24 cellular contexts compared by ENCODE assay signal in genomic region chr17:66517336-66518009, GRCh38.
DNase-seq lines count a peak whose midpoint lies in the region; ATAC-seq, FAIRE-seq and TF ChIP-seq lines count a peak whose summit lies in the region.
"Had no signal": no experiment of that assay in that cellular context is flagged by ENCODE, and none has a peak within 500 bp of the region (broad histone marks: within the 10 kb centered on the region; RNA-seq: fewer than 3 reads in every experiment).

No MANE protein-coding gene starts in this region.

- in situ Hi-C loops in HepG2 (cut with HindIII; ENCODE audit: extremely low pct_ligation_motif_present, low pct_unique_long_range_greater_than_20kb), result no loop called here

- H3K4me2 ChIP-seq in HepG2 (ENCODE audit: low read depth, low read length) (no peak overlapping the region), SU-DHL-6 (ENCODE audit: low read depth, low read length, poor library complexity, severe bottlenecking) (no peak overlapping the region)
- H3K4me2 ChIP-seq: neural progenitor cell had no signal

- H3K4me3 Mint-ChIP-seq in brain, result peak overlapping the region in 2 of 5 experiments; percentile 15 to 24
- peak overlapping the region; percentile 39 to 52 for H3K4me3 Mint-ChIP-seq in stimulated activated naive CD8-positive, alpha-beta T cell treated with anti-CD3 and anti-CD28 coated beads, Interleukin-15, amount 100 ng/mL, for 72 hours
- H3K4me3 Mint-ChIP-seq: CD8-positive, alpha-beta memory T cell; IgD-negative memory B cell; mesothelial cell of epicardium; neural progenitor cell had no signal

- POLR2A ChIA-PET in HepG2 (lab: Yijun Ruan, JAX), result no interaction called here

- TF ChIP-seq CTCF in liver (IDR thresholded peaks at IDR 0.05; ENCODE audit: low read depth, low read length, missing input control) (no peak), HepG2 (CRISPR knock-in tag; IDR thresholded peaks at IDR 0.05) (no peak), SU-DHL-6 (IDR thresholded peaks at IDR 0.05; ENCODE audit: insufficient read depth, low read length, poor library complexity, severe bottlenecking) (no peak), brain (conservative IDR thresholded peaks at IDR 0.05) (no peak)

- peaks cover 0 to 2% (median 0%) of the 10 kb centered on the region in 4 donors for H3K36me3 ChIP-seq in liver (ENCODE audit: control insufficient read depth in 4 of 4, insufficient read depth in 3 of 4, low read depth in 1 of 4, low read length in 3 of 4)
- H3K36me3 ChIP-seq in HepG2 (replicated peaks in 1 of 2; ENCODE audit: control insufficient read depth in 1 of 2, insufficient read depth in 2 of 2, low read length in 2 of 2), result peaks cover 0 to 2% of the 10 kb centered on the region in 2 experiments; a peak in 4 of 5 replicates
- H3K36me3 ChIP-seq in SU-DHL-6 (ENCODE audit: low read length), result peaks cover 7% of the 10 kb centered on the region
- H3K36me3 ChIP-seq: neural progenitor cell, upper lobe of right lung had no signal

- TF ChIP-seq POLR2A in HepG2 (IDR thresholded peaks at IDR 0.05; ENCODE audit: insufficient read depth in 1 of 2, low read depth in 2 of 2, low read length in 2 of 2), result no peak

- H3K27me3 ChIP-seq in liver (ENCODE audit: control insufficient read depth in 4 of 4, insufficient read depth in 4 of 4, low read length in 3 of 4) (no peaks in the 10 kb centered on the region), HepG2 (ENCODE audit: control insufficient read depth in 1 of 2, insufficient read depth in 2 of 2, low read length in 2 of 2) (no peaks in the 10 kb centered on the region), SU-DHL-6 (ENCODE audit: low read length) (no peaks in the 10 kb centered on the region)
- H3K27me3 ChIP-seq: neural progenitor cell, upper lobe of right lung had no signal

- CTCF ChIA-PET in HepG2 (lab: Yijun Ruan, JAX; ENCODE audit: low intra/inter-chr PET ratio, low total read pairs), result no interaction called here

- no TSS peak for BruUV-seq in HepG2 (replicated peaks; lab: Mats Ljungman, UMichigan)

- H2AFZ ChIP-seq in HepG2 (ENCODE audit: low read length), result no peak overlapping the region
- H2AFZ ChIP-seq in SU-DHL-6 (ENCODE audit: low read depth, low read length, severe bottlenecking), result no peak overlapping the region
- H2AFZ ChIP-seq: neural progenitor cell had no signal

- peaks cover 2 to 12% (median 6%) of the 10 kb centered on the region in 4 donors for H3K4me1 ChIP-seq in liver (ENCODE audit: control insufficient read depth in 4 of 4, insufficient read depth in 4 of 4, low read length in 3 of 4)
- H3K4me1 ChIP-seq in HepG2 (ENCODE audit: insufficient read depth, low read length), result 0 out of 2 replicates have a peak, but pooled peaks cover 7% of the 10 kb centered on the region
- H3K4me1 ChIP-seq: neural progenitor cell, upper lobe of right lung had no signal

- H3K36me3 Mint-ChIP-seq in brain, result no peaks in the 10 kb centered on the region
- H3K36me3 Mint-ChIP-seq: IgD-negative memory B cell, neural progenitor cell had no signal

- no peak for FAIRE-seq in HepG2 (lab: Jason Lieb, UNC)
- FAIRE-seq: colon, endometrium, small intestine had no signal

- H3K9me3 ChIP-seq in liver (ENCODE audit: control insufficient read depth in 4 of 4, low read length in 3 of 4) (no peaks in the 10 kb centered on the region), HepG2 (ENCODE audit: low read length) (no peaks in the 10 kb centered on the region), SU-DHL-6 (ENCODE audit: insufficient read depth, low read length) (no peaks in the 10 kb centered on the region)
- H3K9me3 ChIP-seq: upper lobe of right lung had no signal

- H3K27me3 Mint-ChIP-seq in brain, result no peaks in the 10 kb centered on the region
- no peaks in the 10 kb centered on the region for H3K27me3 Mint-ChIP-seq in stimulated activated naive CD8-positive, alpha-beta T cell treated with anti-CD3 and anti-CD28 coated beads, Interleukin-15, amount 100 ng/mL, for 72 hours
- H3K27me3 Mint-ChIP-seq: CD8-positive, alpha-beta memory T cell had no signal

- H3K27ac ChIP-seq in liver (ENCODE audit: low read depth in 1 of 2, low read length in 2 of 2) (peak overlapping the region in 1 of 2 donors; percentile 13), HepG2 (ENCODE audit: extremely low read length, insufficient read depth, low read length) (no peak overlapping the region), SU-DHL-6 (ENCODE audit: low read depth, low read length) (peak overlapping the region; percentile 6; the same call in 1 of the 2 replicates)
- H3K27ac ChIP-seq: neural progenitor cell, upper lobe of right lung had no signal

- intact Hi-C loops in HepG2 (cut with micrococcal nuclease; ENCODE audit: unreplicated experiment), result no loop called here

- H3F3A ChIP-seq in SU-DHL-6 (ENCODE audit: insufficient read depth), result no peaks in the 10 kb centered on the region; the same call in 1 of the 2 replicates

- H3K27ac Mint-ChIP-seq in brain, result peak overlapping the region in 4 of 5 experiments; percentile 20 to 98 (median 79)
- H3K27ac Mint-ChIP-seq in stimulated activated naive CD8-positive, alpha-beta T cell treated with anti-CD3 and anti-CD28 coated beads, Interleukin-15, amount 100 ng/mL, for 72 hours, result peak overlapping the region; percentile 68 to 88
- H3K27ac Mint-ChIP-seq: mesothelial cell of epicardium, neural progenitor cell had no signal

- TF ChIP-seq RAD21 in liver (IDR thresholded peaks at IDR 0.05) (no peak), HepG2 (CRISPR knock-in tag; IDR thresholded peaks at IDR 0.05) (no peak)

- DNase-seq in HepG2 (ENCODE audit: low spot score) (no peak), GM19240 (ENCODE audit: insufficient read length, low spot score) (no peak), SIG-M5 (lab: John Stamatoyannopoulos, UW) (no peak)
- no peak for DNase-seq in stimulated activated naive CD8-positive, alpha-beta T cell treated with anti-CD3 and anti-CD28 coated beads, Interleukin-15, amount 100 ng/mL, for 72 hours
- DNase-seq: activated gamma-delta T cell treated with Interleukin-2 at 50 U/mL for 16 hours; CD8-positive, alpha-beta memory T cell; DMS53; GOT3; NCI-H146; NCI-H2171 treated with DMSO at 0.1 percent for 48 hours; NCI-H69; OCI-M1; SHP77; small intestine; upper lobe of right lung had no signal

- TF ChIP-seq EP300 in HepG2 (IDR thresholded peaks at IDR 0.05; ENCODE audit: low read depth in 2 of 2, low read length in 2 of 2), result no peak
- TF ChIP-seq EP300 in HepG2 (CRISPR knock-in tag; IDR thresholded peaks at IDR 0.05; ENCODE audit: borderline replicate concordance), result no peak

- H3K79me2 ChIP-seq in HepG2 (ENCODE audit: insufficient read depth, low read length) (no peaks in the 10 kb centered on the region), SU-DHL-6 (ENCODE audit: insufficient read depth, low read length) (peaks cover 71% of the 10 kb centered on the region)

- H3K9me2 ChIP-seq in SU-DHL-6 (replicated peaks; ENCODE audit: insufficient read depth, low read length), result no peaks in the 10 kb centered on the region

- 50% methylated on average over 9 of the region's 9 CpGs for WGBS in liver
- 68% methylated on average over 9 of the region's 9 CpGs for WGBS in HepG2 (ENCODE audit: low lambda C conversion rate)

- no peak overlapping the region for H3K4me3 ChIP-seq in liver (ENCODE audit: low read depth in 1 of 3, low read length in 3 of 3)
- no peak overlapping the region for H3K4me3 ChIP-seq in HepG2 (replicated peaks in 1 of 3; ENCODE audit: insufficient read depth in 1 of 3, low read depth in 2 of 3, low read length in 3 of 3)
- H3K4me3 ChIP-seq in SU-DHL-6 (ENCODE audit: insufficient read depth, low read length, poor library complexity, severe bottlenecking), result no peak overlapping the region
- H3K4me3 ChIP-seq: neural progenitor cell, upper lobe of right lung had no signal

- peaks cover 75% of the 10 kb centered on the region for H3K4me1 Mint-ChIP-seq in brain
- H3K4me1 Mint-ChIP-seq in stimulated activated naive CD8-positive, alpha-beta T cell treated with anti-CD3 and anti-CD28 coated beads, Interleukin-15, amount 100 ng/mL, for 72 hours, result peaks cover 92% of the 10 kb centered on the region
- H3K4me1 Mint-ChIP-seq: IgD-negative memory B cell had no signal

- ATAC-seq in HepG2 (no peak), HG02798 (IDR thresholded peaks at IDR 0.05; ENCODE audit: poor library complexity, unreplicated experiment) (no peak)
- ATAC-seq in stimulated activated naive CD8-positive, alpha-beta T cell treated with anti-CD3 and anti-CD28 coated beads, Interleukin-15, amount 100 ng/mL, for 72 hours, result peak; percentile 42
- ATAC-seq: upper lobe of right lung had no signal

- H3K9ac ChIP-seq in liver (ENCODE audit: low read depth in 1 of 2, low read length in 2 of 2) (no peak overlapping the region), HepG2 (ENCODE audit: insufficient read depth, low read depth, low read length) (no peak overlapping the region), SU-DHL-6 (ENCODE audit: low read length) (no peak overlapping the region)
- H3K9ac ChIP-seq: neural progenitor cell had no signal

- H4K20me1 ChIP-seq in HepG2 (ENCODE audit: insufficient read depth, low read length), result no peaks in the 10 kb centered on the region
- H4K20me1 ChIP-seq in SU-DHL-6 (ENCODE audit: low read depth, low read length), result no peaks in the 10 kb centered on the region

- H3K9me3 Mint-ChIP-seq in brain, result no peaks in the 10 kb centered on the region
- H3K9me3 Mint-ChIP-seq in stimulated activated naive CD8-positive, alpha-beta T cell treated with anti-CD3 and anti-CD28 coated beads, Interleukin-15, amount 100 ng/mL, for 72 hours, result no peaks in the 10 kb centered on the region
- H3K9me3 Mint-ChIP-seq: CD8-positive, alpha-beta memory T cell; mesothelial cell of epicardium; neural progenitor cell had no signal

TF ChIP-seq in liver, 16 proteins besides CTCF, POLR2A, EP300 and RAD21:
- TF ChIP-seq HNF4A (conservative IDR thresholded peaks at IDR 0.05) (peak; percentile 16 to 61), FOXA2 (IDR thresholded peaks at IDR 0.05) (no peak)

TF ChIP-seq in HepG2, 621 proteins besides CTCF, POLR2A, EP300 and RAD21:
- no peak for TF ChIP-seq TBP (CRISPR knock-in tag; IDR thresholded peaks at IDR 0.05)
